8 cellular contexts compared by ENCODE assay signal in genomic region chr4:123452585-123452984, GRCh38. TPM values are rescaled to one million over a fixed set of nuclear protein-coding genes. Genes with fewer than 3 reads are reported as not detected.
A peak's percentile ranks its signal among the peaks of the same experiment; 100 is the strongest.
DNase-seq lines count a peak whose midpoint lies in the region; ATAC-seq and TF ChIP-seq lines count a peak whose summit lies in the region.

No MANE protein-coding gene starts in this region.

- DNase-seq in GM04503 (ENCODE audit: low read depth) = peak; percentile 53
- peak; percentile 23 for DNase-seq in NCI-H2171 treated with DMSO at 0.1 percent for 48 hours (lab: John Stamatoyannopoulos, UW)
- peak in 6 of 10 donors; percentile 8 to 70 (median 51) for DNase-seq in dorsolateral prefrontal cortex
- DNase-seq in pons (ENCODE audit: low spot score) = peak; percentile 92
- no peak for DNase-seq in NCI-H510A treated with DMSO at 0.1 percent for 48 hours (lab: John Stamatoyannopoulos, UW)
- DNase-seq in NCI-H1930 (lab: John Stamatoyannopoulos, UW) = no peak
- no peak for DNase-seq in activated CD4-positive, alpha-beta memory T cell treated with anti-CD3 and anti-CD28 coated beads for 36 hours

- no peaks in the 10 kb centered on the region for H3K9me3 Mint-ChIP-seq in activated CD4-positive, alpha-beta memory T cell treated with anti-CD3 and anti-CD28 coated beads for 36 hours

- CTCF ChIA-PET in activated CD4-positive, alpha-beta memory T cell treated with anti-CD3 and anti-CD28 coated beads for 36 hours (lab: Charles Lee) = no interaction called here

- peaks cover 4% of the 10 kb centered on the region for H3K4me1 Mint-ChIP-seq in activated CD4-positive, alpha-beta memory T cell treated with anti-CD3 and anti-CD28 coated beads for 36 hours (ENCODE audit: low read depth)

- no peaks in the 10 kb centered on the region for H3K36me3 Mint-ChIP-seq in activated CD4-positive, alpha-beta memory T cell treated with anti-CD3 and anti-CD28 coated beads for 36 hours

- TF ChIP-seq CTCF in dorsolateral prefrontal cortex (IDR thresholded peaks at IDR 0.05 in 54 of 56, conservative IDR thresholded peaks at IDR 0.05 in 2 of 56; ENCODE audit: low read depth in 1 of 56, partially characterized antibody in 56 of 56) = no peak

- ATAC-seq in GM21367 (IDR thresholded peaks at IDR 0.05; ENCODE audit: unreplicated experiment) = no peak

- H3K27ac Mint-ChIP-seq in activated CD4-positive, alpha-beta memory T cell treated with anti-CD3 and anti-CD28 coated beads for 36 hours = no peak overlapping the region

- intact Hi-C loops in dorsolateral prefrontal cortex (cut with DNase I) = no loop called here
- intact Hi-C loops in activated CD4-positive, alpha-beta memory T cell treated with anti-CD3 and anti-CD28 coated beads for 36 hours (cut with micrococcal nuclease) = no loop called here

- POLR2A ChIA-PET in activated CD4-positive, alpha-beta memory T cell treated with anti-CD3 and anti-CD28 coated beads for 36 hours (lab: Charles Lee) = no interaction called here

- H3K4me3 Mint-ChIP-seq in activated CD4-positive, alpha-beta memory T cell treated with anti-CD3 and anti-CD28 coated beads for 36 hours = no peak overlapping the region

- H3K27me3 ChIP-seq in dorsolateral prefrontal cortex = no peaks in the 10 kb centered on the region

- H3K4me3 ChIP-seq in dorsolateral prefrontal cortex = peak overlapping the region in 1 of 59 donors; percentile 6

- no peak overlapping the region for H3K27ac ChIP-seq in dorsolateral prefrontal cortex

- H3K27me3 Mint-ChIP-seq in activated CD4-positive, alpha-beta memory T cell treated with anti-CD3 and anti-CD28 coated beads for 36 hours = no peaks in the 10 kb centered on the region

RNA-seq across cellular contexts. Expression of gene SPRY1, which starts 56.0 kb away (rescaled TPM):
- total RNA-seq in dorsolateral prefrontal cortex = 10 to 100 TPM in 114 of 120 experiments, 1 to 10 TPM in 6; 6.6 to 33.5 (median 17.6) TPM
- total RNA-seq in activated CD4-positive, alpha-beta memory T cell treated with anti-CD3 and anti-CD28 coated beads for 36 hours = 10 to 100 TPM; 11.1 to 14.0 TPM

Comparison
In these comparisons a context has a peak if more than half of its experiments do, and no peak if none do; other contexts are left out.
1. DNase-seq: peak in GM04503 (single experiment), NCI-H2171 treated with DMSO at 0.1 percent for 48 hours (single experiment), dorsolateral prefrontal cortex (6 of 10) and pons (single experiment); none in NCI-H510A treated with DMSO at 0.1 percent for 48 hours (single experiment), NCI-H1930 (0 of 2) and activated CD4-positive, alpha-beta memory T cell treated with anti-CD3 and anti-CD28 coated beads for 36 hours (single experiment).